Comparison of ENCODE assay signal across 12 cellular contexts in the genomic region with DNA sequence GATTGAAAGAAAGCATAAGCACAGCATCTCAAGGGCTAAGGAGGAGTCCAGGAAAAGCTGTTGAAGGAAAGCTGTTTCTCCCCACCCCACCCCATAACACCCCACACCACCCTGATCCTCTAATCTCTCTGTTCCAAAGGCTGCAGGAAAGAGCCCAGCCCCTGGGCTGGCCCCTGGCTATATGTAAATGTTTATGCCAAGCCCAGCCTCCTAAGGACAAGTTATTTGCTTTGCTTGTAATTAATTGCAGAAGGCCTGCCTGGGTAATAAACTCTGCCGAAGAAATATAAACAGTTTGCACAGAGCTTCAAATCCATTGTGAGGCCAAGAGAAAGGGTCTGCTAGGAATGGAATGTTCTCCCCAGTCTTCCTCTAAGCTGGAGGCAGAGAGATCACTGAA. TPM values are rescaled to one million over a fixed set of nuclear protein-coding genes. Genes with fewer than 3 reads are reported as not detected.
DNase-seq lines count a peak whose midpoint lies in the region; ATAC-seq and TF ChIP-seq lines count a peak whose summit lies in the region.
"Had no signal": no experiment of that assay in that cellular context is flagged by ENCODE, and none has a peak within 500 bp of the region (broad histone marks: within the 10 kb centered on the region; RNA-seq: fewer than 3 reads in every experiment).

No MANE protein-coding gene starts in this region.

- no peak for TF ChIP-seq POLR2A in transverse colon (IDR thresholded peaks at IDR 0.05)

- WGBS in transverse colon (ENCODE audit: low coverage in 1 of 2), 2 donors: 16% methylated on average over 1 of the region's 1 CpG; no CpG with 5 or more reads in 1 of the 2 donors
- 71 to 84% methylated on average over 1 of the region's 1 CpG for whole genome bisulfite sequencing in aorta, 2 donors

- peaks cover 4% of the 10 kb centered on the region for H3K36me3 Mint-ChIP-seq in activated naive CD4-positive, alpha-beta T cell treated with anti-CD3 and anti-CD28 coated beads, Interleukin-2, amount 50 U/mL, for 24 hours
- peaks cover 2% of the 10 kb centered on the region for H3K36me3 Mint-ChIP-seq in T-helper 17 cell (ENCODE audit: low read depth)

- peaks cover 76% of the 10 kb centered on the region for H3K4me1 Mint-ChIP-seq in activated naive CD4-positive, alpha-beta T cell treated with anti-CD3 and anti-CD28 coated beads, Interleukin-2, amount 50 U/mL, for 24 hours
- peaks cover 34% of the 10 kb centered on the region for H3K4me1 Mint-ChIP-seq in T-helper 17 cell

- H3K4me3 Mint-ChIP-seq in activated naive CD4-positive, alpha-beta T cell treated with anti-CD3 and anti-CD28 coated beads, Interleukin-2, amount 50 U/mL, for 24 hours: no peak overlapping the region
- H3K4me3 Mint-ChIP-seq in T-helper 17 cell: peak overlapping the region; percentile 59
- H3K4me3 Mint-ChIP-seq: stimulated activated naive CD8-positive, alpha-beta T cell treated with anti-CD3 and anti-CD28 coated beads, Interleukin-15, Interleukin-2, amounts not matched to agents 100 ng/mL and 50 ng/mL, for 24 hours had no signal

- H3K4me3 ChIP-seq in iPS-15b (ENCODE audit: low read depth, low read length): no peak overlapping the region
- H3K4me3 ChIP-seq in transverse colon: no peak overlapping the region
- no peak overlapping the region for H3K4me3 ChIP-seq in aorta (ENCODE audit: low read length in 2 of 2)
- H3K4me3 ChIP-seq: GM12878 had no signal

- H3K27ac ChIP-seq in transverse colon (peak overlapping the region; percentile 80 to 87 (median 83)), aorta (ENCODE audit: low read depth in 1 of 2, low read length in 2 of 2) (no peak overlapping the region)

- H3K9me3 Mint-ChIP-seq in activated naive CD4-positive, alpha-beta T cell treated with anti-CD3 and anti-CD28 coated beads, Interleukin-2, amount 50 U/mL, for 24 hours: no peaks in the 10 kb centered on the region
- H3K9me3 Mint-ChIP-seq: stimulated activated naive CD8-positive, alpha-beta T cell treated with anti-CD3 and anti-CD28 coated beads, Interleukin-15, Interleukin-2, amounts not matched to agents 100 ng/mL and 50 ng/mL, for 24 hours had no signal

- no peak for DNase-seq in activated naive CD4-positive, alpha-beta T cell treated with anti-CD3 and anti-CD28 coated beads, Interleukin-2, amount 50 U/mL, for 16 hours
- DNase-seq in T-helper 17 cell (no peak), transverse colon (peak; percentile 76), aorta (no peak), GM13977 (ENCODE audit: low spot score) (no peak)
- no peak for DNase-seq in stimulated activated CD4-positive, alpha-beta T cell treated with anti-CD3 and anti-CD28 coated beads, Interleukin-4, amount 100 ng/mL, for 1 hour
- DNase-seq: BE2C, foreskin melanocyte had no signal

- H3K36me3 ChIP-seq in iPS-15b (ENCODE audit: control insufficient read depth, insufficient read depth, low read length) (no peaks in the 10 kb centered on the region), transverse colon (no peaks in the 10 kb centered on the region), aorta (ENCODE audit: control insufficient read depth in 1 of 2, insufficient read depth in 2 of 2, low read length in 1 of 2) (no peaks in the 10 kb centered on the region)

- H3K9me3 ChIP-seq in T-helper 17 cell (ENCODE audit: control insufficient read depth, low read length, poor library complexity, severe bottlenecking) (no peaks in the 10 kb centered on the region), iPS-15b (ENCODE audit: control insufficient read depth, insufficient read depth, low read length) (no peaks in the 10 kb centered on the region), transverse colon (no peaks in the 10 kb centered on the region), aorta (ENCODE audit: control insufficient read depth, low read length) (no peaks in the 10 kb centered on the region)
- H3K9me3 ChIP-seq: BE2C had no signal

- peaks cover 15% of the 10 kb centered on the region for H3K4me1 ChIP-seq in iPS-15b (ENCODE audit: control insufficient read depth, insufficient read depth, low read length)
- H3K4me1 ChIP-seq in transverse colon: peaks cover 64 to 87% (median 77%) of the 10 kb centered on the region in 4 donors
- no peaks in the 10 kb centered on the region for H3K4me1 ChIP-seq in aorta (ENCODE audit: control insufficient read depth in 1 of 2, insufficient read depth in 2 of 2, low read length in 2 of 2)

- H3K9ac ChIP-seq in iPS-15b (ENCODE audit: low read depth, low read length): peak overlapping the region; percentile 39

- no peaks in the 10 kb centered on the region for H3K27me3 Mint-ChIP-seq in activated naive CD4-positive, alpha-beta T cell treated with anti-CD3 and anti-CD28 coated beads, Interleukin-2, amount 50 U/mL, for 24 hours
- no peaks in the 10 kb centered on the region for H3K27me3 Mint-ChIP-seq in T-helper 17 cell
- H3K27me3 Mint-ChIP-seq: stimulated activated naive CD8-positive, alpha-beta T cell treated with anti-CD3 and anti-CD28 coated beads, Interleukin-15, Interleukin-2, amounts not matched to agents 100 ng/mL and 50 ng/mL, for 24 hours had no signal

- in situ Hi-C loops in transverse colon (cut with MboI; ENCODE audit: low pct_ligation_motif_present in 1 of 4, low pct_unique_long_range_greater_than_20kb in 1 of 4, low sequenced_read_pairs in 3 of 4): loop anchor here in 2 of 4 donors (5.0 to 10.0 kb wide), 2 partner anchors 52 to 55 kb away; no protein-coding TSS in a partner anchor
- in situ Hi-C loops in GM13977 (cut with MboI; ENCODE audit: low pct_unique_long_range_greater_than_20kb, low sequenced_read_pairs, unreplicated experiment): loop anchor here (25.0 kb wide), 1 partner anchor 93 kb away; the partner anchor contains the start of gene TPBGL

- TF ChIP-seq EP300 in transverse colon (IDR thresholded peaks at IDR 0.05; ENCODE audit: low read depth): no peak

- intact Hi-C loops in transverse colon (cut with DNase I; ENCODE audit: low total_unique reads): no loop called here
- intact Hi-C loops in aorta (cut with DNase I): no loop called here

- no peaks in the 10 kb centered on the region for H3K27me3 ChIP-seq in iPS-15b (ENCODE audit: control insufficient read depth, insufficient read depth, low read length)
- no peaks in the 10 kb centered on the region for H3K27me3 ChIP-seq in transverse colon
- H3K27me3 ChIP-seq in aorta (ENCODE audit: control insufficient read depth in 1 of 2, insufficient read depth in 2 of 2, low read length in 1 of 2): no peaks in the 10 kb centered on the region
- H3K27me3 ChIP-seq: BE2C had no signal

- TF ChIP-seq CTCF in transverse colon (IDR thresholded peaks at IDR 0.05) (no peak), GM13977 (IDR thresholded peaks at IDR 0.05; ENCODE audit: extremely low read depth, insufficient read depth, missing control alignments) (no peak)

- no peak for ATAC-seq in T-helper 17 cell
- ATAC-seq in aorta (ENCODE audit: low FRiP score): no peak
- ATAC-seq: GM12878 had no signal

- H3K27ac Mint-ChIP-seq in activated naive CD4-positive, alpha-beta T cell treated with anti-CD3 and anti-CD28 coated beads, Interleukin-2, amount 50 U/mL, for 24 hours: peak overlapping the region; percentile 85
- no peak overlapping the region for H3K27ac Mint-ChIP-seq in T-helper 17 cell

RNA-seq across cellular contexts. Expression of gene ARRB1, which starts 21.2 kb away (rescaled TPM):
- total RNA-seq in T-helper 17 cell (10 to 100 TPM; 26.3 to 39.6 TPM), transverse colon (10 to 100 TPM; 55.7 to 88.2 (median 78.0) TPM), aorta (10 to 100 TPM; 31.3 to 76.1 TPM)
- 10 to 100 TPM in 1 of 2 donors, 1 to 10 TPM in 1; 5.8 to 10.8 TPM for polyA plus RNA-seq in aorta

Comparison
In these comparisons a context has a peak if more than half of its experiments do, and no peak if none do; other contexts are left out.
1. H3K27ac ChIP-seq: peak in transverse colon (4 of 4); none in aorta (0 of 2).